ENCODE assay signal across 9 cellular contexts in genomic region chr3:196207833-196208607, GRCh38. TPM values are rescaled to one million over a fixed set of nuclear protein-coding genes. Genes with fewer than 3 reads are reported as not detected.
DNase-seq lines count a peak whose midpoint lies in the region; ATAC-seq and TF ChIP-seq lines count a peak whose summit lies in the region.
"Had no signal": no experiment of that assay in that cellular context is flagged by ENCODE, and none has a peak within 500 bp of the region (broad histone marks: within the 10 kb centered on the region; RNA-seq: fewer than 3 reads in every experiment).

No MANE protein-coding gene starts in this region.

- no peak for DNase-seq in AG04449 (ENCODE audit: low read depth, low spot score)
- DNase-seq in activated CD4-positive, alpha-beta T cell treated with anti-CD3 and anti-CD28 coated beads, Interleukin-2, amount 10 ng/mL, durations not matched to agents 24 days and 14 days = peak; percentile 85
- DNase-seq in effector CD4-positive, alpha-beta T cell = peak; percentile 51
- peak in 8 of 9 donors; percentile 31 to 76 (median 48) for DNase-seq in naive thymus-derived CD4-positive, alpha-beta T cell
- DNase-seq in tibial artery = no peak
- DNase-seq in NCI-H2107 (lab: John Stamatoyannopoulos, UW) = no peak
- DNase-seq in hippocampal formation (lab: John Stamatoyannopoulos, UW) = no peak

- H3K36me3 Mint-ChIP-seq in IgD-negative memory B cell = no peaks in the 10 kb centered on the region
- H3K36me3 Mint-ChIP-seq in activated CD4-positive, alpha-beta T cell treated with anti-CD3 and anti-CD28 coated beads, Interleukin-2, amount 10 ng/mL, durations not matched to agents 24 days and 14 days (ENCODE audit: low read depth) = no peaks in the 10 kb centered on the region
- H3K36me3 Mint-ChIP-seq in naive thymus-derived CD4-positive, alpha-beta T cell = no peaks in the 10 kb centered on the region

- peaks cover 0 to 3% of the 10 kb centered on the region in 2 donors for H3K4me1 ChIP-seq in naive thymus-derived CD4-positive, alpha-beta T cell (ENCODE audit: control insufficient read depth in 2 of 2, insufficient read depth in 2 of 2, low read length in 2 of 2)
- peaks cover 0 to 9% (median 3%) of the 10 kb centered on the region in 4 donors for H3K4me1 ChIP-seq in tibial artery

- intact Hi-C loops in activated CD4-positive, alpha-beta T cell treated with anti-CD3 and anti-CD28 coated beads, Interleukin-2, amount 10 ng/mL, durations not matched to agents 24 days and 14 days (cut with micrococcal nuclease) = loop anchor here (1.0 to 5.0 kb wide), 2 partner anchors 11 to 294 kb away; partner anchors contain the start of gene RNF168
- intact Hi-C loops in naive thymus-derived CD4-positive, alpha-beta T cell (cut with micrococcal nuclease) = loop anchor here (1.0 to 10.0 kb wide), 6 partner anchors 11 to 1443 kb away; partner anchors contain the start of genes TFRC (in 1 of the 2) and TNK2 (in 1 of the 2)
- intact Hi-C loops in tibial artery (cut with DNase I; ENCODE audit: low total_unique reads) = no loop called here

- H3K4me3 Mint-ChIP-seq in IgD-negative memory B cell = peak overlapping the region in 3 of 4 donors; percentile 70 to 93 (median 91)
- peak overlapping the region; percentile 82 for H3K4me3 Mint-ChIP-seq in activated CD4-positive, alpha-beta T cell treated with anti-CD3 and anti-CD28 coated beads, Interleukin-2, amount 10 ng/mL, durations not matched to agents 24 days and 14 days
- H3K4me3 Mint-ChIP-seq in naive thymus-derived CD4-positive, alpha-beta T cell = peak overlapping the region; percentile 68 to 89 (median 86)

- CTCF ChIA-PET in AG04449 (lab: Yijun Ruan, JAX) = interaction anchor here (1.1 kb wide), 1 partner anchor 134 kb away, joined by 3 read pairs; no protein-coding TSS in a partner anchor
- CTCF ChIA-PET in naive thymus-derived CD4-positive, alpha-beta T cell (lab: Charles Lee) = interaction anchor here (0.6 kb wide), 1 partner anchor 1124 kb away, joined by 3 read pairs; no protein-coding TSS in a partner anchor

- TF ChIP-seq CTCF in AG04449 (IDR thresholded peaks at IDR 0.05; ENCODE audit: insufficient read depth, low read length, missing control alignments) = no peak
- TF ChIP-seq CTCF in tibial artery (IDR thresholded peaks at IDR 0.05) = no peak

- no peaks in the 10 kb centered on the region for H3K9me3 ChIP-seq in naive thymus-derived CD4-positive, alpha-beta T cell (ENCODE audit: control insufficient read depth in 2 of 3, low read length in 3 of 3)
- no peaks in the 10 kb centered on the region for H3K9me3 ChIP-seq in tibial artery

- H3K27ac Mint-ChIP-seq in IgD-negative memory B cell = peak overlapping the region in 1 of 3 donors; percentile 46
- H3K27ac Mint-ChIP-seq in activated CD4-positive, alpha-beta T cell treated with anti-CD3 and anti-CD28 coated beads, Interleukin-2, amount 10 ng/mL, durations not matched to agents 24 days and 14 days = peak overlapping the region; percentile 18
- H3K27ac Mint-ChIP-seq in naive thymus-derived CD4-positive, alpha-beta T cell = peak overlapping the region in 8 of 9 donors; percentile 32 to 86 (median 56)

- peaks cover 22 to 31% (median 23%) of the 10 kb centered on the region in 3 donors for H3K4me1 Mint-ChIP-seq in IgD-negative memory B cell
- peaks cover 16% of the 10 kb centered on the region for H3K4me1 Mint-ChIP-seq in activated CD4-positive, alpha-beta T cell treated with anti-CD3 and anti-CD28 coated beads, Interleukin-2, amount 10 ng/mL, durations not matched to agents 24 days and 14 days
- peaks cover 5 to 24% (median 12%) of the 10 kb centered on the region in 7 donors for H3K4me1 Mint-ChIP-seq in naive thymus-derived CD4-positive, alpha-beta T cell

- peaks cover 0 to 2% (median 0%) of the 10 kb centered on the region in 3 donors for H3K9me3 Mint-ChIP-seq in IgD-negative memory B cell
- no peaks in the 10 kb centered on the region for H3K9me3 Mint-ChIP-seq in activated CD4-positive, alpha-beta T cell treated with anti-CD3 and anti-CD28 coated beads, Interleukin-2, amount 10 ng/mL, durations not matched to agents 24 days and 14 days
- H3K9me3 Mint-ChIP-seq in naive thymus-derived CD4-positive, alpha-beta T cell = peaks cover 0 to 2% (median 0%) of the 10 kb centered on the region in 11 donors

- ATAC-seq in naive thymus-derived CD4-positive, alpha-beta T cell = peak; percentile 81

- H3K27me3 ChIP-seq in naive thymus-derived CD4-positive, alpha-beta T cell (ENCODE audit: control insufficient read depth in 2 of 2, insufficient read depth in 2 of 2, low read length in 2 of 2) = no peaks in the 10 kb centered on the region
- peaks cover 0 to 56% of the 10 kb centered on the region in 2 donors for H3K27me3 ChIP-seq in tibial artery

- POLR2A ChIA-PET in AG04449 (lab: Yijun Ruan, JAX) = no interaction called here
- POLR2A ChIA-PET in naive thymus-derived CD4-positive, alpha-beta T cell (lab: Charles Lee) = no interaction called here

- no peaks in the 10 kb centered on the region for H3K27me3 Mint-ChIP-seq in IgD-negative memory B cell
- peaks cover 28% of the 10 kb centered on the region for H3K27me3 Mint-ChIP-seq in activated CD4-positive, alpha-beta T cell treated with anti-CD3 and anti-CD28 coated beads, Interleukin-2, amount 10 ng/mL, durations not matched to agents 24 days and 14 days
- peaks cover 0 to 31% (median 0%) of the 10 kb centered on the region in 5 donors for H3K27me3 Mint-ChIP-seq in naive thymus-derived CD4-positive, alpha-beta T cell

- H3K36me3 ChIP-seq in naive thymus-derived CD4-positive, alpha-beta T cell (ENCODE audit: control insufficient read depth in 2 of 3, insufficient read depth in 3 of 3, low read length in 3 of 3) = no peaks in the 10 kb centered on the region
- H3K36me3 ChIP-seq in tibial artery = no peaks in the 10 kb centered on the region

- H3K27ac ChIP-seq in naive thymus-derived CD4-positive, alpha-beta T cell (ENCODE audit: low read depth, low read length) = no peak overlapping the region
- H3K27ac ChIP-seq in tibial artery = no peak overlapping the region
- H3K27ac ChIP-seq: epithelial cell of prostate had no signal

- H3K4me3 ChIP-seq in AG04449 (ENCODE audit: low read depth, low read length) (peak overlapping the region; percentile 49), tibial artery (peak overlapping the region; percentile 6 to 25)
- H3K4me3 ChIP-seq in naive thymus-derived CD4-positive, alpha-beta T cell (ENCODE audit: low read length) = peak overlapping the region; percentile 56

RNA-seq across cellular contexts. Expression of gene ZDHHC19, which starts 3.2 kb away (rescaled TPM):
- polyA plus RNA-seq in IgD-negative memory B cell = 5.4 TPM
- not detected in 2 replicates for total RNA-seq in activated CD4-positive, alpha-beta T cell treated with anti-CD3 and anti-CD28 coated beads, Interleukin-2, amount 10 ng/mL, durations not matched to agents 24 days and 14 days
- under 1 TPM in 1 of 5 experiments, not detected in 4; 0.58 TPM for total RNA-seq in naive thymus-derived CD4-positive, alpha-beta T cell
- not detected for polyA plus RNA-seq in naive thymus-derived CD4-positive, alpha-beta T cell

RNA-seq across cellular contexts. Expression of gene SLC51A, which starts 8.3 kb away (rescaled TPM):
- polyA plus RNA-seq in IgD-negative memory B cell = 0.90 TPM
- not detected in 2 replicates for total RNA-seq in activated CD4-positive, alpha-beta T cell treated with anti-CD3 and anti-CD28 coated beads, Interleukin-2, amount 10 ng/mL, durations not matched to agents 24 days and 14 days
- total RNA-seq in naive thymus-derived CD4-positive, alpha-beta T cell = not detected
- polyA plus RNA-seq in naive thymus-derived CD4-positive, alpha-beta T cell = 1 to 10 TPM in 1 of 2 donors, under 1 TPM in 1; 0.39 to 1.4 TPM

Comparison
In these comparisons a context has a peak if more than half of its experiments do, and no peak if none do; other contexts are left out.
1. DNase-seq: peak in activated CD4-positive, alpha-beta T cell treated with anti-CD3 and anti-CD28 coated beads, Interleukin-2, amount 10 ng/mL, durations not matched to agents 24 days and 14 days (single experiment), effector CD4-positive, alpha-beta T cell (single experiment) and naive thymus-derived CD4-positive, alpha-beta T cell (8 of 9); none in AG04449 (single experiment), tibial artery (0 of 2), NCI-H2107 (single experiment) and hippocampal formation (0 of 2).
2. Peak in every context shown above with its lines, with median percentiles within 50 percentile points of each other: H3K4me3 ChIP-seq and H3K4me3 Mint-ChIP-seq.